In the genomic region with DNA sequence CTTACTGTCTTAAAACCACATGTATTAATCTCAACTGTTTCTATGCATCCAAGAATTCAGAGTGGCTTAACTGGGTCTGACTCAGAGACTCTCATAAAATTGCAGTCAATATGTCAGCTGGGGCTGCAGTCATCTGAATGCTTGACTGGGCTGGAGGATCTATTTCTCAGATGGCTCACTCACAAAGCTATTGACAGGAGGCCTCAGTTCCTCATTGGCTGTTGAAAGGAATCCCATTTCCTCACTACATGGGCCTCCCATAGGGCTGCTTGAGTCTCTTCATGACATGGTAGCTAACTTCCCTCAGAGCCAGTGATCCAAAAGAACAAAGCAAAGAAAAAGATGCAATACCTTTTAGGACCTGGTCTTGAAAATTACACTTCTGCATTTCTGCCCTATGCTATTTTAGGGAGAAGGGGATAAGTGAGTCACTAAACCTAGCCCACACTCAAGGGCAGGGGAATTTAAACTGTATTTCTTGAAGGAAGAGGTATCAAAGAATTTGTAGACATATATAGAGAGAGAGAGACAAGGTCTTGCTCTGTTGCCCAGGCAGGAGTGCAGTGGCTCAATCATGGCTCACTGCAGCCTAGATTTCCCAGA, we compare ENCODE assay signal across 28 cellular contexts. TPM values are rescaled to one million over a fixed set of nuclear protein-coding genes. Genes with fewer than 3 reads are reported as not detected.
DNase-seq lines count a peak whose midpoint lies in the region; ATAC-seq lines count a peak whose summit lies in the region.
"Had no signal": no experiment of that assay in that cellular context is flagged by ENCODE, and none has a peak within 500 bp of the region (broad histone marks: within the 10 kb centered on the region; RNA-seq: fewer than 3 reads in every experiment).

No MANE protein-coding gene starts in this region.

- H3K9me3 ChIP-seq in MG63 = peaks cover 9% of the 10 kb centered on the region
- H3K9me3 ChIP-seq in T-helper 17 cell (ENCODE audit: control insufficient read depth, low read length, poor library complexity, severe bottlenecking) = no peaks in the 10 kb centered on the region
- H3K9me3 ChIP-seq in trophoblast cell (ENCODE audit: insufficient read depth, low read depth, low read length) = peaks cover 7% of the 10 kb centered on the region
- H3K9me3 ChIP-seq: left ventricle myocardium inferior had no signal

- H3K4me3 Mint-ChIP-seq in activated naive CD8-positive, alpha-beta T cell = no peak overlapping the region
- no peak overlapping the region for H3K4me3 Mint-ChIP-seq in activated naive CD8-positive, alpha-beta T cell treated with anti-CD3 and anti-CD28 coated beads, Interleukin-2, amount 50 U/mL, for 24 hours
- no peak overlapping the region for H3K4me3 Mint-ChIP-seq in T-helper 17 cell
- peak overlapping the region; percentile 17 to 45 for H3K4me3 Mint-ChIP-seq in stimulated activated naive B cell treated with anti-CD40 and anti-IgM and Interleukin-4, amounts not matched to agents 10 μg/mL and 1 μg/mL and 100 μg/mL, for 72 hours
- H3K4me3 Mint-ChIP-seq in activated T-cell treated with anti-CD3 and anti-CD28 coated beads, Interleukin-2, amount 50 U/mL, for 24 hours = no peak overlapping the region
- H3K4me3 Mint-ChIP-seq: CD4-positive, alpha-beta T cell; effector memory CD8-positive, alpha-beta T cell; T-helper 2 cell treated with Interferon-gamma antibody and Interleukin-4, amounts not matched to agents 5 μg/mL and 100 μg/mL, for 36 hours had no signal

- H3K36me3 Mint-ChIP-seq in activated naive CD8-positive, alpha-beta T cell = peaks cover 29% of the 10 kb centered on the region
- peaks cover 41% of the 10 kb centered on the region for H3K36me3 Mint-ChIP-seq in activated naive CD8-positive, alpha-beta T cell treated with anti-CD3 and anti-CD28 coated beads, Interleukin-2, amount 50 U/mL, for 24 hours (ENCODE audit: low read depth)
- H3K36me3 Mint-ChIP-seq in T-helper 17 cell (ENCODE audit: low read depth) = no peaks in the 10 kb centered on the region
- peaks cover 39 to 49% of the 10 kb centered on the region in 2 donors for H3K36me3 Mint-ChIP-seq in stimulated activated naive B cell treated with anti-CD40 and anti-IgM and Interleukin-4, amounts not matched to agents 10 μg/mL and 1 μg/mL and 100 μg/mL, for 72 hours
- H3K36me3 Mint-ChIP-seq in activated T-cell treated with anti-CD3 and anti-CD28 coated beads, Interleukin-2, amount 50 U/mL, for 24 hours (ENCODE audit: low read depth) = peaks cover 74% of the 10 kb centered on the region

- H3K27me3 Mint-ChIP-seq in activated naive CD8-positive, alpha-beta T cell = no peaks in the 10 kb centered on the region
- no peaks in the 10 kb centered on the region for H3K27me3 Mint-ChIP-seq in activated naive CD8-positive, alpha-beta T cell treated with anti-CD3 and anti-CD28 coated beads, Interleukin-2, amount 50 U/mL, for 24 hours
- no peaks in the 10 kb centered on the region for H3K27me3 Mint-ChIP-seq in T-helper 17 cell
- H3K27me3 Mint-ChIP-seq in stimulated activated naive B cell treated with anti-CD40 and anti-IgM and Interleukin-4, amounts not matched to agents 10 μg/mL and 1 μg/mL and 100 μg/mL, for 72 hours = no peaks in the 10 kb centered on the region
- no peaks in the 10 kb centered on the region for H3K27me3 Mint-ChIP-seq in activated T-cell treated with anti-CD3 and anti-CD28 coated beads, Interleukin-2, amount 50 U/mL, for 24 hours
- H3K27me3 Mint-ChIP-seq: CD4-positive, alpha-beta T cell; effector memory CD8-positive, alpha-beta T cell had no signal

- DNase-seq in activated naive CD8-positive, alpha-beta T cell treated with anti-CD3 and anti-CD28 coated beads, Interleukin-2, amount 50 U/mL, for 24 hours = no peak
- DNase-seq in MG63 (peak; percentile 48), T-helper 17 cell (no peak), trophoblast cell (no peak)
- peak; percentile 29 for DNase-seq in stimulated activated naive B cell treated with anti-CD40 and anti-IgM and Interleukin-4, amounts not matched to agents 10 μg/mL and 1 μg/mL and 100 μg/mL, for 72 hours
- no peak for DNase-seq in activated naive CD4-positive, alpha-beta T cell treated with anti-CD3 and anti-CD28 coated beads, Interleukin-2, amount 50 U/mL, for 16 hours
- DNase-seq in activated T-cell treated with anti-CD3 and anti-CD28 coated beads, Interleukin-2, amount 50 U/mL, for 24 hours = no peak
- DNase-seq: activated CD4-positive, alpha-beta T cell treated with anti-CD3 and anti-CD28 coated beads for 48 hours; activated CD8-positive, alpha-beta memory T cell treated with anti-CD3 and anti-CD28 coated beads for 24 hours; activated effector memory CD4-positive, alpha-beta T cell treated with anti-CD3 and anti-CD28 coated beads, Interleukin-2, amount 50 U/mL, for 16 hours; activated T-cell treated with anti-CD3 and anti-CD28 coated beads for 4 hours; CD4-positive, alpha-beta T cell; central memory CD4-positive, alpha-beta T cell; cortex of kidney; DND-41; effector memory CD8-positive, alpha-beta T cell; H7; IMR-90; left ventricle myocardium inferior; mesendoderm; NCI-H1417; NCI-H2029; NCI-H524 treated with DMSO at 0.1 percent for 48 hours; SHP77; stimulated activated naive CD4-positive, alpha-beta T cell had no signal

- peaks cover 33% of the 10 kb centered on the region for H3K4me1 Mint-ChIP-seq in activated naive CD8-positive, alpha-beta T cell (ENCODE audit: low read depth)
- H3K4me1 Mint-ChIP-seq in activated naive CD8-positive, alpha-beta T cell treated with anti-CD3 and anti-CD28 coated beads, Interleukin-2, amount 50 U/mL, for 24 hours = peaks cover 27% of the 10 kb centered on the region
- H3K4me1 Mint-ChIP-seq in T-helper 17 cell = peaks cover 23% of the 10 kb centered on the region
- peaks cover 19 to 33% of the 10 kb centered on the region in 2 donors for H3K4me1 Mint-ChIP-seq in stimulated activated naive B cell treated with anti-CD40 and anti-IgM and Interleukin-4, amounts not matched to agents 10 μg/mL and 1 μg/mL and 100 μg/mL, for 72 hours
- peaks cover 29% of the 10 kb centered on the region for H3K4me1 Mint-ChIP-seq in activated T-cell treated with anti-CD3 and anti-CD28 coated beads, Interleukin-2, amount 50 U/mL, for 24 hours (ENCODE audit: low read depth)

- H3K79me1 ChIP-seq in trophoblast cell (ENCODE audit: low read length) = no peaks in the 10 kb centered on the region

- no peak overlapping the region for H4K8ac ChIP-seq in trophoblast cell (ENCODE audit: low read depth, low read length)

- no peak overlapping the region for H3K23ac ChIP-seq in trophoblast cell (ENCODE audit: low read length)

- H3K36me3 ChIP-seq in MG63 = peaks cover 95% of the 10 kb centered on the region
- H3K36me3 ChIP-seq in trophoblast cell (ENCODE audit: control insufficient read depth in 1 of 2, insufficient read depth in 2 of 2, low read length in 2 of 2) = no peaks in the 10 kb centered on the region

- H3K27ac ChIP-seq in trophoblast cell (ENCODE audit: low read depth, low read length) = no peak overlapping the region
- H3K27ac ChIP-seq: left ventricle myocardium inferior had no signal

- H3K4me3 ChIP-seq in MG63 = no peak overlapping the region
- no peak overlapping the region for H3K4me3 ChIP-seq in trophoblast cell (ENCODE audit: low read depth, low read length)
- H3K4me3 ChIP-seq: left ventricle myocardium inferior had no signal

- H3K9ac ChIP-seq in trophoblast cell (ENCODE audit: low read length) = no peak overlapping the region

- no peak overlapping the region for H3K14ac ChIP-seq in trophoblast cell (ENCODE audit: low read length)

- H3K27me3 ChIP-seq in MG63 = no peaks in the 10 kb centered on the region
- H3K27me3 ChIP-seq in trophoblast cell (ENCODE audit: insufficient read depth, low read length) = no peaks in the 10 kb centered on the region

- H3K79me2 ChIP-seq in trophoblast cell (ENCODE audit: control insufficient read depth, insufficient read depth, low read length, poor library complexity) = no peaks in the 10 kb centered on the region

- no peak overlapping the region for H4K91ac ChIP-seq in trophoblast cell (ENCODE audit: low read depth, low read length)

- H3K4me1 ChIP-seq in trophoblast cell (ENCODE audit: control insufficient read depth in 1 of 2, insufficient read depth in 2 of 2, low read length in 2 of 2) = no peaks in the 10 kb centered on the region
- H3K4me1 ChIP-seq: left ventricle myocardium inferior had no signal

- H2AFZ ChIP-seq in trophoblast cell (ENCODE audit: insufficient read depth, low read length, poor library complexity) = no peak overlapping the region

- no peak overlapping the region for H2BK5ac ChIP-seq in trophoblast cell (ENCODE audit: low read depth, low read length, poor library complexity)

- ATAC-seq in activated naive CD8-positive, alpha-beta T cell treated with anti-CD3 and anti-CD28 coated beads, Interleukin-2, amount 50 U/mL, for 24 hours = no peak
- no peak for ATAC-seq in T-helper 17 cell
- ATAC-seq in stimulated activated naive B cell treated with anti-CD40 and anti-IgM and Interleukin-4, amounts not matched to agents 10 μg/mL and 1 μg/mL and 100 μg/mL, for 72 hours (replicated peaks) = peak; percentile 94 to 96
- ATAC-seq: effector memory CD8-positive, alpha-beta T cell; Panc1 had no signal

- no peak overlapping the region for H3K18ac ChIP-seq in trophoblast cell (ENCODE audit: low read length)

- H2BK12ac ChIP-seq in trophoblast cell (ENCODE audit: low read length) = no peak overlapping the region

- no peak overlapping the region for H2BK120ac ChIP-seq in trophoblast cell (ENCODE audit: insufficient read depth, low read length, poor library complexity)

- H3K4me2 ChIP-seq in trophoblast cell (ENCODE audit: low read length) = no peak overlapping the region

- H3K9me3 Mint-ChIP-seq in activated naive CD8-positive, alpha-beta T cell (ENCODE audit: low read depth) = no peaks in the 10 kb centered on the region
- peaks cover 5% of the 10 kb centered on the region for H3K9me3 Mint-ChIP-seq in activated naive CD8-positive, alpha-beta T cell treated with anti-CD3 and anti-CD28 coated beads, Interleukin-2, amount 50 U/mL, for 24 hours
- H3K9me3 Mint-ChIP-seq in stimulated activated naive B cell treated with anti-CD40 and anti-IgM and Interleukin-4, amounts not matched to agents 10 μg/mL and 1 μg/mL and 100 μg/mL, for 72 hours = peaks cover 7 to 9% of the 10 kb centered on the region in 2 donors
- H3K9me3 Mint-ChIP-seq in activated T-cell treated with anti-CD3 and anti-CD28 coated beads, Interleukin-2, amount 50 U/mL, for 24 hours = no peaks in the 10 kb centered on the region
- H3K9me3 Mint-ChIP-seq: CD4-positive, alpha-beta T cell; effector memory CD8-positive, alpha-beta T cell; T-helper 2 cell treated with Interferon-gamma antibody and Interleukin-4, amounts not matched to agents 5 μg/mL and 100 μg/mL, for 36 hours had no signal

- no peak overlapping the region for H4K12ac ChIP-seq in trophoblast cell (ENCODE audit: low read depth, low read length)

- H3K4ac ChIP-seq in trophoblast cell (ENCODE audit: low read depth, low read length) = no peak overlapping the region

- no peak overlapping the region for H2AK5ac ChIP-seq in trophoblast cell (ENCODE audit: low read length)

- H3K27ac Mint-ChIP-seq in activated naive CD8-positive, alpha-beta T cell = peak overlapping the region; percentile 5
- no peak overlapping the region for H3K27ac Mint-ChIP-seq in activated naive CD8-positive, alpha-beta T cell treated with anti-CD3 and anti-CD28 coated beads, Interleukin-2, amount 50 U/mL, for 24 hours
- peak overlapping the region; percentile 1 for H3K27ac Mint-ChIP-seq in T-helper 17 cell
- peak overlapping the region; percentile 90 for H3K27ac Mint-ChIP-seq in stimulated activated naive B cell treated with anti-CD40 and anti-IgM and Interleukin-4, amounts not matched to agents 10 μg/mL and 1 μg/mL and 100 μg/mL, for 72 hours
- H3K27ac Mint-ChIP-seq in activated T-cell treated with anti-CD3 and anti-CD28 coated beads, Interleukin-2, amount 50 U/mL, for 24 hours = no peak overlapping the region
- H3K27ac Mint-ChIP-seq: CD4-positive, alpha-beta T cell; T-helper 2 cell treated with Interferon-gamma antibody and Interleukin-4, amounts not matched to agents 5 μg/mL and 100 μg/mL, for 36 hours had no signal

RNA-seq across cellular contexts. Expression of a gene that starts 9.8 kb away (rescaled TPM):
- total RNA-seq in MG63 (2014; rRNA removed; shearing (Covaris generic); ENCODE audit: low replicate concordance) = 92.3 and 119 TPM in 2 replicates
- total RNA-seq in T-helper 17 cell = 10 to 100 TPM; 19.3 to 26.7 TPM
- 5.4 and 5.8 TPM in 2 replicates for polyA plus RNA-seq in trophoblast cell (2013)

RNA-seq across cellular contexts. Expression of a gene that starts 21.4 kb away (rescaled TPM):
- 244 and 278 TPM in 2 replicates for total RNA-seq in MG63 (2014; rRNA removed; shearing (Covaris generic); ENCODE audit: low replicate concordance)
- 10 to 100 TPM; 57.5 to 80.7 TPM for total RNA-seq in T-helper 17 cell
- 170 and 177 TPM in 2 replicates for polyA plus RNA-seq in trophoblast cell (2013)

Comparison
In these comparisons a context has a peak if more than half of its experiments do, and no peak if none do; other contexts are left out.
1. H3K27ac Mint-ChIP-seq: peak in activated naive CD8-positive, alpha-beta T cell (single experiment), T-helper 17 cell (single experiment) and stimulated activated naive B cell treated with anti-CD40 and anti-IgM and Interleukin-4, amounts not matched to agents 10 μg/mL and 1 μg/mL and 100 μg/mL, for 72 hours (single experiment); none in activated naive CD8-positive, alpha-beta T cell treated with anti-CD3 and anti-CD28 coated beads, Interleukin-2, amount 50 U/mL, for 24 hours (single experiment) and activated T-cell treated with anti-CD3 and anti-CD28 coated beads, Interleukin-2, amount 50 U/mL, for 24 hours (single experiment).
2. H3K4me3 Mint-ChIP-seq: peak in stimulated activated naive B cell treated with anti-CD40 and anti-IgM and Interleukin-4, amounts not matched to agents 10 μg/mL and 1 μg/mL and 100 μg/mL, for 72 hours (2 of 2); none in activated naive CD8-positive, alpha-beta T cell (single experiment), activated naive CD8-positive, alpha-beta T cell treated with anti-CD3 and anti-CD28 coated beads, Interleukin-2, amount 50 U/mL, for 24 hours (single experiment), T-helper 17 cell (single experiment) and activated T-cell treated with anti-CD3 and anti-CD28 coated beads, Interleukin-2, amount 50 U/mL, for 24 hours (single experiment).
3. ATAC-seq: peak in stimulated activated naive B cell treated with anti-CD40 and anti-IgM and Interleukin-4, amounts not matched to agents 10 μg/mL and 1 μg/mL and 100 μg/mL, for 72 hours (2 of 2); none in activated naive CD8-positive, alpha-beta T cell treated with anti-CD3 and anti-CD28 coated beads, Interleukin-2, amount 50 U/mL, for 24 hours (single experiment) and T-helper 17 cell (single experiment).
4. DNase-seq: peak in MG63 (single experiment) and stimulated activated naive B cell treated with anti-CD40 and anti-IgM and Interleukin-4, amounts not matched to agents 10 μg/mL and 1 μg/mL and 100 μg/mL, for 72 hours (single experiment); none in activated naive CD8-positive, alpha-beta T cell treated with anti-CD3 and anti-CD28 coated beads, Interleukin-2, amount 50 U/mL, for 24 hours (single experiment), T-helper 17 cell (0 of 3), activated naive CD4-positive, alpha-beta T cell treated with anti-CD3 and anti-CD28 coated beads, Interleukin-2, amount 50 U/mL, for 16 hours (single experiment), activated T-cell treated with anti-CD3 and anti-CD28 coated beads, Interleukin-2, amount 50 U/mL, for 24 hours (single experiment) and trophoblast cell (0 of 2).